ENCODE assay signal across 20 cellular contexts in the genomic region with DNA sequence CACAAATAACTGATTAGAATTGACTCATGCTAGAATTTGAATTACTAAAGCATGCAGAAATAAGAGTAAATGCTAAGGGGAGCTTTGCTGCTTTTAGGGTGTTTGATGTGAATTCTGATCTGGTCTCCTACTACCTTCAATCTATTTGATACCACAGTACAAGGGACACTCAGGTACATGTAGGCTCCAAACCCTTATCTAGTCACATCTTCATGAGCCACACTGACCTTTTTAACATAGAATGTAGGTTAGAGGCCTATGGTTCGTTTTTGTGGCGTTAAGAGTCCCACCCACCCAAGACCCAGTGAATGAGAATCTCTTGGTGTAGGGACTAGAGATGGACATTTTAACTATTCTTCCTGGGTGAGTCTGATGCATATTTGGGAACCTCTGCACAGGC.
DNase-seq lines count a peak whose midpoint lies in the region; ATAC-seq and TF ChIP-seq lines count a peak whose summit lies in the region.
"Had no signal": no experiment of that assay in that cellular context is flagged by ENCODE, and none has a peak within 500 bp of the region (broad histone marks: within the 10 kb centered on the region; RNA-seq: fewer than 3 reads in every experiment).

No MANE protein-coding gene starts in this region.

- no peak overlapping the region for H3K4me3 ChIP-seq in smooth muscle cell
- H3K4me3 ChIP-seq in upper lobe of left lung, result no peak overlapping the region
- H3K4me3 ChIP-seq: adrenal gland, GM23338, spleen, stomach had no signal

- H3K79me2 ChIP-seq in smooth muscle cell (ENCODE audit: low read depth), result no peaks in the 10 kb centered on the region

- H3K36me3 ChIP-seq in KOPT-K1 (ENCODE audit: insufficient read depth, low read length) (no peaks in the 10 kb centered on the region), smooth muscle cell (ENCODE audit: low read depth) (no peaks in the 10 kb centered on the region), upper lobe of left lung (no peaks in the 10 kb centered on the region)
- H3K36me3 ChIP-seq: adrenal gland, brain microvascular endothelial cell, spleen, stomach had no signal

- H3K9me3 Mint-ChIP-seq in activated CD4-positive, alpha-beta T cell treated with anti-CD3 and anti-CD28 coated beads, Interleukin-2, amount 10 ng/mL, durations not matched to agents 7 days and 5 days, result no peaks in the 10 kb centered on the region
- H3K9me3 Mint-ChIP-seq in activated naive CD8-positive, alpha-beta T cell treated with anti-CD3 and anti-CD28 coated beads for 36 hours, result no peaks in the 10 kb centered on the region
- no peaks in the 10 kb centered on the region for H3K9me3 Mint-ChIP-seq in progenitor cell of endocrine pancreas (ENCODE audit: low read depth)
- H3K9me3 Mint-ChIP-seq: GM23338 had no signal

- H3K27me3 ChIP-seq in smooth muscle cell (ENCODE audit: low read depth) (no peaks in the 10 kb centered on the region), upper lobe of left lung (no peaks in the 10 kb centered on the region)
- H3K27me3 ChIP-seq: adrenal gland, brain microvascular endothelial cell, spleen, stomach had no signal

- TF ChIP-seq POLR2A in upper lobe of left lung (IDR thresholded peaks at IDR 0.05), result no peak

- no peaks in the 10 kb centered on the region for H4K20me1 ChIP-seq in smooth muscle cell (ENCODE audit: low read depth)

- peak overlapping the region; percentile 85 for H3K27ac Mint-ChIP-seq in activated CD4-positive, alpha-beta T cell treated with anti-CD3 and anti-CD28 coated beads, Interleukin-2, amount 10 ng/mL, durations not matched to agents 7 days and 5 days
- peak overlapping the region; percentile 81 for H3K27ac Mint-ChIP-seq in activated naive CD8-positive, alpha-beta T cell treated with anti-CD3 and anti-CD28 coated beads for 36 hours
- no peak overlapping the region for H3K27ac Mint-ChIP-seq in progenitor cell of endocrine pancreas
- H3K27ac Mint-ChIP-seq: GM23338 had no signal

- H3K9ac ChIP-seq in smooth muscle cell (ENCODE audit: low read depth), result no peak overlapping the region

- no peak for DNase-seq in activated CD4-positive, alpha-beta T cell treated with anti-CD3 and anti-CD28 coated beads, Interleukin-2, amount 10 ng/mL, durations not matched to agents 7 days and 5 days
- DNase-seq in activated CD4-positive, alpha-beta T cell treated with anti-CD3 and anti-CD28 coated beads, Interleukin-2, amount 50 U/mL, for 1 hour, result no peak
- DNase-seq in activated naive CD8-positive, alpha-beta T cell treated with anti-CD3 and anti-CD28 coated beads for 36 hours, result no peak
- DNase-seq in smooth muscle cell (lab: John Stamatoyannopoulos, UW; ENCODE audit: unreplicated experiment) (no peak), NCI-H146 treated with DMSO at 0.1 percent for 48 hours (lab: John Stamatoyannopoulos, UW; ENCODE audit: unreplicated experiment) (no peak), progenitor cell of endocrine pancreas (ENCODE audit: low spot score, unreplicated experiment) (no peak), upper lobe of left lung (no peak)
- DNase-seq: adrenal gland; effector CD8-positive, alpha-beta T cell; mammary epithelial cell; NCI-H1105; NCI-H2029 treated with DMSO at 0.1 percent for 48 hours; occipital lobe; retina; spleen; stomach; SW 1271 had no signal

- TF ChIP-seq CTCF in smooth muscle cell (IDR thresholded peaks at IDR 0.05; ENCODE audit: borderline replicate concordance, insufficient read depth, poor library complexity, severe bottlenecking) (no peak), progenitor cell of endocrine pancreas (IDR thresholded peaks at IDR 0.05; ENCODE audit: unreplicated experiment) (no peak), upper lobe of left lung (IDR thresholded peaks at IDR 0.05) (no peak)

- POLR2A ChIA-PET in activated CD4-positive, alpha-beta T cell treated with anti-CD3 and anti-CD28 coated beads, Interleukin-2, amount 10 ng/mL, durations not matched to agents 7 days and 5 days (lab: Charles Lee), result no interaction called here

- peaks cover 48% of the 10 kb centered on the region for H3K4me1 Mint-ChIP-seq in activated CD4-positive, alpha-beta T cell treated with anti-CD3 and anti-CD28 coated beads, Interleukin-2, amount 10 ng/mL, durations not matched to agents 7 days and 5 days
- H3K4me1 Mint-ChIP-seq in activated naive CD8-positive, alpha-beta T cell treated with anti-CD3 and anti-CD28 coated beads for 36 hours, result peaks cover 24% of the 10 kb centered on the region
- H3K4me1 Mint-ChIP-seq in progenitor cell of endocrine pancreas (ENCODE audit: low read depth), result peaks cover 55% of the 10 kb centered on the region

- H3K4me3 Mint-ChIP-seq in activated CD4-positive, alpha-beta T cell treated with anti-CD3 and anti-CD28 coated beads, Interleukin-2, amount 10 ng/mL, durations not matched to agents 7 days and 5 days, result peak overlapping the region; percentile 47
- peak overlapping the region; percentile 66 for H3K4me3 Mint-ChIP-seq in activated naive CD8-positive, alpha-beta T cell treated with anti-CD3 and anti-CD28 coated beads for 36 hours
- no peak overlapping the region for H3K4me3 Mint-ChIP-seq in progenitor cell of endocrine pancreas (ENCODE audit: low read depth)
- H3K4me3 Mint-ChIP-seq: GM23338 had no signal

- H3K27ac ChIP-seq in KOPT-K1 (ENCODE audit: low read depth, low read length, poor library complexity, severe bottlenecking), result peak overlapping the region; percentile 50
- no peak overlapping the region for H3K27ac ChIP-seq in smooth muscle cell (ENCODE audit: low read depth)
- H3K27ac ChIP-seq in upper lobe of left lung, result no peak overlapping the region
- H3K27ac ChIP-seq: adrenal gland, brain microvascular endothelial cell, stomach had no signal

- no peaks in the 10 kb centered on the region for H3K9me3 ChIP-seq in KOPT-K1 (ENCODE audit: insufficient read depth, low read length, poor library complexity, severe bottlenecking)
- H3K9me3 ChIP-seq in smooth muscle cell (replicated peaks; ENCODE audit: low read depth), result no peaks in the 10 kb centered on the region
- no peaks in the 10 kb centered on the region for H3K9me3 ChIP-seq in upper lobe of left lung
- H3K9me3 ChIP-seq: adrenal gland, spleen, stomach had no signal

- peaks cover 25% of the 10 kb centered on the region for H3F3A ChIP-seq in smooth muscle cell (ENCODE audit: low read depth)

- no peak for TF ChIP-seq EP300 in upper lobe of left lung (IDR thresholded peaks at IDR 0.05)

- no peak for ATAC-seq in upper lobe of left lung (ENCODE audit: low FRiP score in 2 of 2)
- ATAC-seq: GM23338 had no signal

- CTCF ChIA-PET in activated CD4-positive, alpha-beta T cell treated with anti-CD3 and anti-CD28 coated beads, Interleukin-2, amount 10 ng/mL, durations not matched to agents 7 days and 5 days (lab: Charles Lee), result interaction anchor here (0.6 to 1.6 kb wide), 4 partner anchors 9 to 169 kb away, joined by 3 to 5 read pairs (median 4); no protein-coding TSS in a partner anchor

- H3K4me1 ChIP-seq in smooth muscle cell (ENCODE audit: low read depth), result peaks cover 18% of the 10 kb centered on the region
- peaks cover 0 to 5% (median 0%) of the 10 kb centered on the region in 4 donors for H3K4me1 ChIP-seq in upper lobe of left lung
- H3K4me1 ChIP-seq: adrenal gland had no signal

- H2AFZ ChIP-seq in smooth muscle cell (ENCODE audit: low read depth), result no peak overlapping the region

- H3K27me3 Mint-ChIP-seq in activated CD4-positive, alpha-beta T cell treated with anti-CD3 and anti-CD28 coated beads, Interleukin-2, amount 10 ng/mL, durations not matched to agents 7 days and 5 days, result no peaks in the 10 kb centered on the region
- H3K27me3 Mint-ChIP-seq in activated naive CD8-positive, alpha-beta T cell treated with anti-CD3 and anti-CD28 coated beads for 36 hours, result no peaks in the 10 kb centered on the region
- no peaks in the 10 kb centered on the region for H3K27me3 Mint-ChIP-seq in progenitor cell of endocrine pancreas

- H3K36me3 Mint-ChIP-seq in activated CD4-positive, alpha-beta T cell treated with anti-CD3 and anti-CD28 coated beads, Interleukin-2, amount 10 ng/mL, durations not matched to agents 7 days and 5 days (ENCODE audit: low read depth), result no peaks in the 10 kb centered on the region
- H3K36me3 Mint-ChIP-seq in activated naive CD8-positive, alpha-beta T cell treated with anti-CD3 and anti-CD28 coated beads for 36 hours, result no peaks in the 10 kb centered on the region
- H3K36me3 Mint-ChIP-seq in progenitor cell of endocrine pancreas (ENCODE audit: insufficient read depth), result peaks cover 2% of the 10 kb centered on the region

- peak overlapping the region; percentile 50 for H3K4me2 ChIP-seq in smooth muscle cell
- H3K4me2 ChIP-seq: GM23338 had no signal

- WGBS in smooth muscle cell (ENCODE audit: low lambda C conversion rate), result 76% methylated on average over 2 of the region's 2 CpGs
- WGBS in upper lobe of left lung, 2 donors, result 100% methylated on average over 2 of the region's 2 CpGs
